Comparison of ENCODE assay signal across 15 cellular contexts in genomic region chr2:186498834-186499233, GRCh38. TPM values are rescaled to one million over a fixed set of nuclear protein-coding genes. Genes with fewer than 3 reads are reported as not detected.
DNase-seq lines count a peak whose midpoint lies in the region; ATAC-seq and TF ChIP-seq lines count a peak whose summit lies in the region.
"Had no signal": no experiment of that assay in that cellular context is flagged by ENCODE, and none has a peak within 500 bp of the region (broad histone marks: within the 10 kb centered on the region; RNA-seq: fewer than 3 reads in every experiment).

No MANE protein-coding gene starts in this region.

- intact Hi-C loops in CD8-positive, alpha-beta T cell (cut with DNase I, micrococcal nuclease) = loop anchor here in 1 of 2 experiments (2.0 kb wide), 1 partner anchor 14 kb away; no protein-coding TSS in a partner anchor
- intact Hi-C loops in CD14-positive monocyte (cut with micrococcal nuclease) = no loop called here

- no peaks in the 10 kb centered on the region for H3K9me3 ChIP-seq in CD8-positive, alpha-beta T cell (ENCODE audit: low read length)
- H3K9me3 ChIP-seq in T-helper 17 cell (ENCODE audit: control insufficient read depth, low read length, poor library complexity, severe bottlenecking) = no peaks in the 10 kb centered on the region
- H3K9me3 ChIP-seq: A549, HAP-1 had no signal

- no peak overlapping the region for H3K27ac ChIP-seq in CD8-positive, alpha-beta T cell (ENCODE audit: low read depth, low read length)
- H3K27ac ChIP-seq: A549 had no signal

- no peak for TF ChIP-seq CTCF in CD8-positive, alpha-beta T cell (IDR thresholded peaks at IDR 0.05)
- no peak for TF ChIP-seq CTCF in CD14-positive monocyte (IDR thresholded peaks at IDR 0.05)

- H3K4me3 Mint-ChIP-seq in activated T-cell treated with anti-CD3 and anti-CD28 coated beads, Interleukin-2, amount 50 U/mL, for 72 hours = no peak overlapping the region
- H3K4me3 Mint-ChIP-seq in CD8-positive, alpha-beta T cell = no peak overlapping the region
- H3K4me3 Mint-ChIP-seq in T-helper 17 cell (no peak overlapping the region), CD14-positive monocyte (no peak overlapping the region)
- no peak overlapping the region for H3K4me3 Mint-ChIP-seq in naive thymus-derived CD8-positive, alpha-beta T cell

- no peaks in the 10 kb centered on the region for H3K27me3 Mint-ChIP-seq in activated T-cell treated with anti-CD3 and anti-CD28 coated beads, Interleukin-2, amount 50 U/mL, for 72 hours (ENCODE audit: low read depth)
- no peaks in the 10 kb centered on the region for H3K27me3 Mint-ChIP-seq in CD8-positive, alpha-beta T cell (ENCODE audit: low read depth)
- H3K27me3 Mint-ChIP-seq in T-helper 17 cell (no peaks in the 10 kb centered on the region), CD14-positive monocyte (ENCODE audit: low read depth in 3 of 3) (no peaks in the 10 kb centered on the region)
- H3K27me3 Mint-ChIP-seq in naive thymus-derived CD8-positive, alpha-beta T cell = no peaks in the 10 kb centered on the region

- CTCF ChIA-PET in CD8-positive, alpha-beta T cell (lab: Charles Lee) = interaction anchor here (2.0 kb wide), 1 partner anchor 143 kb away, joined by 6 read pairs; no protein-coding TSS in a partner anchor

- peaks cover 1 to 22% of the 10 kb centered on the region in 2 donors for H3K36me3 Mint-ChIP-seq in activated T-cell treated with anti-CD3 and anti-CD28 coated beads, Interleukin-2, amount 50 U/mL, for 72 hours (ENCODE audit: insufficient read depth in 2 of 2)
- H3K36me3 Mint-ChIP-seq in CD8-positive, alpha-beta T cell = peaks cover 81% of the 10 kb centered on the region
- peaks cover 6% of the 10 kb centered on the region for H3K36me3 Mint-ChIP-seq in T-helper 17 cell (ENCODE audit: low read depth)
- H3K36me3 Mint-ChIP-seq in naive thymus-derived CD8-positive, alpha-beta T cell = peaks cover 0 to 88% (median 9%) of the 10 kb centered on the region in 3 donors
- peaks cover 65 to 71% of the 10 kb centered on the region in 2 donors for H3K36me3 Mint-ChIP-seq in CD14-positive monocyte

- no peak for ATAC-seq in activated T-cell treated with anti-CD3 and anti-CD28 coated beads, Interleukin-2, amount 50 U/mL, for 72 hours (replicated peaks in 1 of 2)
- ATAC-seq in CD8-positive, alpha-beta T cell = no peak
- ATAC-seq in T-helper 17 cell = no peak
- no peak for ATAC-seq in naive thymus-derived CD8-positive, alpha-beta T cell
- ATAC-seq: A549 had no signal

- peaks cover 7% of the 10 kb centered on the region for H3K4me1 ChIP-seq in CD8-positive, alpha-beta T cell (ENCODE audit: insufficient read depth, low read length)

- H3K4me3 ChIP-seq in CD8-positive, alpha-beta T cell (ENCODE audit: low read depth, low read length) = no peak overlapping the region
- H3K4me3 ChIP-seq: A549, HAP-1 had no signal

- peak overlapping the region; percentile 72 for H3K27ac Mint-ChIP-seq in activated T-cell treated with anti-CD3 and anti-CD28 coated beads, Interleukin-2, amount 50 U/mL, for 72 hours
- H3K27ac Mint-ChIP-seq in CD8-positive, alpha-beta T cell = peak overlapping the region; percentile 21
- H3K27ac Mint-ChIP-seq in T-helper 17 cell = peak overlapping the region; percentile 88
- H3K27ac Mint-ChIP-seq in naive thymus-derived CD8-positive, alpha-beta T cell = peak overlapping the region in 8 of 10 donors; percentile 6 to 67 (median 15)
- peak overlapping the region in 1 of 7 donors; percentile 70 for H3K27ac Mint-ChIP-seq in CD14-positive monocyte

- H3K9me3 Mint-ChIP-seq in activated T-cell treated with anti-CD3 and anti-CD28 coated beads, Interleukin-2, amount 50 U/mL, for 72 hours = no peaks in the 10 kb centered on the region
- no peaks in the 10 kb centered on the region for H3K9me3 Mint-ChIP-seq in CD8-positive, alpha-beta T cell
- H3K9me3 Mint-ChIP-seq in naive thymus-derived CD8-positive, alpha-beta T cell = no peaks in the 10 kb centered on the region
- no peaks in the 10 kb centered on the region for H3K9me3 Mint-ChIP-seq in CD14-positive monocyte

- H3K36me3 ChIP-seq in CD8-positive, alpha-beta T cell (ENCODE audit: insufficient read depth, low read length) = peaks cover 45% of the 10 kb centered on the region

- POLR2A ChIA-PET in CD8-positive, alpha-beta T cell (lab: Charles Lee) = interaction anchor here (1.0 kb wide), 1 partner anchor 13 kb away, joined by 3 read pairs; the partner anchor contains the start of gene ZC3H15
- POLR2A ChIA-PET in naive thymus-derived CD8-positive, alpha-beta T cell (lab: Charles Lee) = no interaction called here

- peaks cover 17% of the 10 kb centered on the region for H3K4me1 Mint-ChIP-seq in activated T-cell treated with anti-CD3 and anti-CD28 coated beads, Interleukin-2, amount 50 U/mL, for 72 hours (ENCODE audit: low read depth)
- H3K4me1 Mint-ChIP-seq in CD8-positive, alpha-beta T cell (ENCODE audit: low read depth) = peaks cover 42% of the 10 kb centered on the region
- H3K4me1 Mint-ChIP-seq in T-helper 17 cell = peaks cover 21% of the 10 kb centered on the region
- H3K4me1 Mint-ChIP-seq in naive thymus-derived CD8-positive, alpha-beta T cell = peaks cover 20 to 42% (median 33%) of the 10 kb centered on the region in 4 donors
- peaks cover 1% of the 10 kb centered on the region for H3K4me1 Mint-ChIP-seq in CD14-positive monocyte

- no peak for DNase-seq in activated T-cell treated with anti-CD3 and anti-CD28 coated beads, Interleukin-2, amount 50 U/mL, for 72 hours
- DNase-seq in activated T-cell treated with anti-CD3 and anti-CD28 coated beads for 4 hours (no peak), T-helper 17 cell (no peak), CD14-positive monocyte (ENCODE audit: low spot score) (no peak), hypothalamus (lab: John Stamatoyannopoulos, UW) (no peak), NCI-H526 treated with DMSO at 0.1 percent for 48 hours (lab: John Stamatoyannopoulos, UW) (no peak)
- DNase-seq in CD8-positive, alpha-beta T cell = no peak
- DNase-seq in naive thymus-derived CD8-positive, alpha-beta T cell = no peak
- DNase-seq: C1 segment of cervical spinal cord; DMS79; NCI-H1930; NK-92 treated with Interleukin-12 subunit alpha and Interleukin-12 subunit beta, amount 100 ng/mL, for 24 hours; SHP77 treated with DMSO at 0.1 percent for 48 hours had no signal

- no peaks in the 10 kb centered on the region for H3K27me3 ChIP-seq in CD8-positive, alpha-beta T cell (ENCODE audit: insufficient read depth, low read length)

RNA-seq across cellular contexts. Expression of gene ZC3H15, which starts 12.8 kb away (rescaled TPM):
- 10 to 100 TPM; 71.8 to 76.0 TPM for total RNA-seq in activated T-cell treated with anti-CD3 and anti-CD28 coated beads, Interleukin-2, amount 50 U/mL, for 72 hours
- 100 to 1,000 TPM; 146 to 151 TPM for total RNA-seq in CD8-positive, alpha-beta T cell
- total RNA-seq in T-helper 17 cell = 100 to 1,000 TPM in 1 of 2 donors, 10 to 100 TPM in 1; 91.9 to 115 TPM
- 10 to 100 TPM; 69.9 to 73.2 TPM for total RNA-seq in naive thymus-derived CD8-positive, alpha-beta T cell
- 10 to 100 TPM; 57.3 to 77.8 (median 61.6) TPM for polyA plus RNA-seq in naive thymus-derived CD8-positive, alpha-beta T cell
- polyA plus RNA-seq in CD14-positive monocyte = 10 to 100 TPM; 40.6 to 52.8 TPM
